Comparison of ENCODE assay signal across 6 cellular contexts in genomic region chr17:17173921-17174320, GRCh38.
"Had no signal": no experiment of that assay in that cellular context is flagged by ENCODE, and none has a peak within 500 bp of the region (broad histone marks: within the 10 kb centered on the region; RNA-seq: fewer than 3 reads in every experiment).

No MANE protein-coding gene starts in this region.

- DNase-seq: activated CD4-positive, CD25-positive, alpha-beta regulatory T cell treated with anti-CD3 and anti-CD28 coated beads, Interleukin-2, amount 50 U/mL, for 72 hours; activated naive CD4-positive, alpha-beta T cell treated with anti-CD3 and anti-CD28 coated beads, Interleukin-2, amount 50 U/mL, for 16 hours; activated T-cell treated with anti-CD3 and anti-CD28 coated beads, Interleukin-2, amount 50 U/mL, for 48 hours; aorta; hypothalamus; tibial artery had no signal
